8 cellular contexts compared by ENCODE assay signal in genomic region chr2:200901459-200902072, GRCh38. TPM values are rescaled to one million over a fixed set of nuclear protein-coding genes. Genes with fewer than 3 reads are reported as not detected.
DNase-seq lines count a peak whose midpoint lies in the region; ATAC-seq lines count a peak whose summit lies in the region.

No MANE protein-coding gene starts in this region.

- H3K4me1 ChIP-seq in NT2/D1 (ENCODE audit: insufficient read depth, insufficient read length), result no peaks in the 10 kb centered on the region

- peaks cover 84% of the 10 kb centered on the region for H3K36me3 ChIP-seq in NT2/D1 (ENCODE audit: insufficient read depth, insufficient read length, low read length)

- no peaks in the 10 kb centered on the region for H3K27me3 ChIP-seq in NT2/D1 (ENCODE audit: insufficient read depth, insufficient read length)

- no peak overlapping the region for H3K9ac ChIP-seq in NT2/D1 (ENCODE audit: insufficient read length, low read depth)

- peak; percentile 95 for DNase-seq in DMS53 (lab: John Stamatoyannopoulos, UW)
- peak in 72 of 76 experiments; percentile 6 to 85 (median 62) for DNase-seq in HUDEP-2 (lab: John Stamatoyannopoulos, UW; ENCODE audit: unreplicated experiment in 76 of 76)
- DNase-seq in NT2/D1 (ENCODE audit: low read depth, low spot score), result peak; percentile 88
- DNase-seq in activated CD8-positive, alpha-beta memory T cell treated with anti-CD3 and anti-CD28 coated beads for 4 hours (ENCODE audit: low read depth in 2 of 2), result peak; percentile 59 to 60
- DNase-seq in epidermal melanocyte (ENCODE audit: insufficient read length, low spot score), result peak; percentile 84
- DNase-seq in naive B cell, result peak; percentile 71
- peak; percentile 23 to 78 (median 68) for DNase-seq in stimulated activated naive CD4-positive, alpha-beta T cell (lab: John Stamatoyannopoulos, UW)

- no peaks in the 10 kb centered on the region for H3K9me3 Mint-ChIP-seq in naive B cell

- H3K9me3 ChIP-seq in NT2/D1 (ENCODE audit: insufficient read depth, low read length), result no peaks in the 10 kb centered on the region

- H3K4me3 Mint-ChIP-seq in naive B cell, result no peak overlapping the region

- peak overlapping the region in 5 of 6 donors; percentile 12 to 90 (median 42) for H3K27ac Mint-ChIP-seq in naive B cell

- no peak overlapping the region for H3K4me3 ChIP-seq in NT2/D1 (ENCODE audit: insufficient read length, low read depth)

- peaks cover 0 to 5% (median 4%) of the 10 kb centered on the region in 3 donors for H3K4me1 Mint-ChIP-seq in naive B cell

- peaks cover 16 to 18% of the 10 kb centered on the region in 2 donors for H3K36me3 Mint-ChIP-seq in naive B cell

- ATAC-seq in GM21528 (IDR thresholded peaks at IDR 0.05; ENCODE audit: low FRiP score, unreplicated experiment), result peak; percentile 92
- peak; percentile 100 for ATAC-seq in naive B cell (ENCODE audit: low read depth in 2 of 2)

- no peaks in the 10 kb centered on the region for H3K27me3 Mint-ChIP-seq in naive B cell

RNA-seq across cellular contexts. Expression of gene NIF3L1, which starts 12.4 kb away (rescaled TPM):
- polyA plus RNA-seq in naive B cell (ENCODE audit: low read depth in 6 of 6), result 10 to 100 TPM; 12.2 to 22.0 (median 14.9) TPM

RNA-seq across cellular contexts. Expression of gene PPIL3, which starts 12.7 kb away (rescaled TPM):
- 10 to 100 TPM; 25.3 to 47.1 (median 33.7) TPM for polyA plus RNA-seq in naive B cell (ENCODE audit: low read depth in 6 of 6)

RNA-seq across cellular contexts. Expression of gene CLK1, which starts 37.1 kb away (rescaled TPM):
- polyA plus RNA-seq in naive B cell (ENCODE audit: low read depth in 6 of 6), result 100 to 1,000 TPM in 1 of 6 donors, 10 to 100 TPM in 5; 44.0 to 107 (median 55.5) TPM
